Comparison of ENCODE assay signal across 23 cellular contexts in genomic region chr6:133248241-133249001, GRCh38. TPM values are rescaled to one million over a fixed set of nuclear protein-coding genes. Genes with fewer than 3 reads are reported as not detected.
DNase-seq lines count a peak whose midpoint lies in the region; ATAC-seq and TF ChIP-seq lines count a peak whose summit lies in the region.
"Had no signal": no experiment of that assay in that cellular context is flagged by ENCODE, and none has a peak within 500 bp of the region (broad histone marks: within the 10 kb centered on the region; RNA-seq: fewer than 3 reads in every experiment).

No MANE protein-coding gene starts in this region.

- H3K4me3 Mint-ChIP-seq in nephron progenitor cell: no peak overlapping the region
- H3K4me3 Mint-ChIP-seq: endodermal cell; neural progenitor cell; stimulated activated naive CD8-positive, alpha-beta T cell treated with anti-CD3 and anti-CD28 coated beads, Interleukin-15, Interleukin-2, amounts not matched to agents 100 ng/mL and 50 ng/mL, for 24 hours had no signal

- no peak overlapping the region for H3K9ac ChIP-seq in fibroblast of lung (ENCODE audit: insufficient read depth, low read length)
- H3K9ac ChIP-seq: neural progenitor cell had no signal

- no peak for TF ChIP-seq CTCF in RWPE2 (IDR thresholded peaks at IDR 0.05; ENCODE audit: poor library complexity, severe bottlenecking)
- TF ChIP-seq CTCF in fibroblast of lung (conservative IDR thresholded peaks at IDR 0.05 in 1 of 2, IDR thresholded peaks at IDR 0.05 in 1 of 2; ENCODE audit: low read depth in 1 of 2, low read length in 2 of 2): no peak
- TF ChIP-seq CTCF in nephron progenitor cell (IDR thresholded peaks at IDR 0.05): no peak

- no peak overlapping the region for H3K27ac Mint-ChIP-seq in nephron progenitor cell
- H3K27ac Mint-ChIP-seq: endodermal cell; neural progenitor cell; stimulated activated naive CD8-positive, alpha-beta T cell treated with anti-CD3 and anti-CD28 coated beads, Interleukin-15, Interleukin-2, amounts not matched to agents 100 ng/mL and 50 ng/mL, for 24 hours had no signal

- peaks cover 18% of the 10 kb centered on the region for H3K79me2 ChIP-seq in fibroblast of lung (ENCODE audit: control insufficient read depth, insufficient read depth, low read length)
- H3K79me2 ChIP-seq: hepatocyte had no signal

- H3K4me2 ChIP-seq in fibroblast of lung (ENCODE audit: extremely low read depth, insufficient read depth, low read length): no peak overlapping the region
- H3K4me2 ChIP-seq: hepatocyte, neural progenitor cell had no signal

- H2AFZ ChIP-seq in fibroblast of lung (ENCODE audit: low read length): no peak overlapping the region
- H2AFZ ChIP-seq: hepatocyte, neural progenitor cell had no signal

- H3K4me1 Mint-ChIP-seq in nephron progenitor cell: peaks cover 44% of the 10 kb centered on the region

- peak overlapping the region; percentile 49 for H3K27ac ChIP-seq in RWPE2 (ENCODE audit: poor library complexity, severe bottlenecking)
- peak overlapping the region; percentile 36 for H3K27ac ChIP-seq in fibroblast of lung (ENCODE audit: insufficient read depth, low read length)
- H3K27ac ChIP-seq: colonic mucosa, hepatocyte, neural progenitor cell, tibial nerve had no signal

- intact Hi-C loops in posterior cingulate gyrus (cut with DNase I): no loop called here

- H3K27me3 ChIP-seq in RWPE2 (ENCODE audit: insufficient read depth, poor library complexity, severe bottlenecking): peaks cover 22% of the 10 kb centered on the region
- H3K27me3 ChIP-seq in fibroblast of lung (ENCODE audit: control insufficient read depth, insufficient read depth, low read length): no peaks in the 10 kb centered on the region

- H3K36me3 ChIP-seq in RWPE2 (ENCODE audit: low read depth) (no peaks in the 10 kb centered on the region), fibroblast of lung (ENCODE audit: control insufficient read depth, insufficient read depth, low read length) (no peaks in the 10 kb centered on the region)
- H3K36me3 ChIP-seq: colonic mucosa, neural progenitor cell, tibial nerve had no signal

- H3K9me3 Mint-ChIP-seq in nephron progenitor cell: no peaks in the 10 kb centered on the region
- H3K9me3 Mint-ChIP-seq: endodermal cell; neural progenitor cell; stimulated activated naive CD8-positive, alpha-beta T cell treated with anti-CD3 and anti-CD28 coated beads, Interleukin-15, Interleukin-2, amounts not matched to agents 100 ng/mL and 50 ng/mL, for 24 hours had no signal

- H4K20me1 ChIP-seq in fibroblast of lung (ENCODE audit: control insufficient read depth, extremely low read depth, insufficient read depth, low read length): no peaks in the 10 kb centered on the region

- H3K36me3 Mint-ChIP-seq in nephron progenitor cell (ENCODE audit: low read depth): no peaks in the 10 kb centered on the region
- H3K36me3 Mint-ChIP-seq: neural progenitor cell had no signal

- H3K9me3 ChIP-seq in RWPE2 (ENCODE audit: severe bottlenecking) (no peaks in the 10 kb centered on the region), fibroblast of lung (ENCODE audit: control insufficient read depth, insufficient read depth, low read depth, low read length) (no peaks in the 10 kb centered on the region)
- H3K9me3 ChIP-seq: colonic mucosa, psoas muscle, tibial nerve had no signal

- ATAC-seq in RWPE2 (ENCODE audit: low read depth) (peak; percentile 87), HG02759 (IDR thresholded peaks at IDR 0.05; ENCODE audit: unreplicated experiment) (no peak)
- ATAC-seq: psoas muscle had no signal

- peaks cover 27% of the 10 kb centered on the region for H3K27me3 Mint-ChIP-seq in nephron progenitor cell (ENCODE audit: low read depth, poor library complexity)

- DNase-seq in Daoy (ENCODE audit: low read depth) (peak; percentile 61), HT1080 (ENCODE audit: low read depth) (peak; percentile 81), RWPE2 (ENCODE audit: low spot score) (no peak), fibroblast of lung (ENCODE audit: low read depth in 2 of 2) (peak; percentile 79 to 88), posterior cingulate gyrus (no peak), nephron progenitor cell (no peak)
- DNase-seq in stimulated activated CD8-positive, alpha-beta memory T cell treated with anti-CD3 and anti-CD28 coated beads, Interleukin-4, amount 100 ng/mL, for 48 hours: no peak
- DNase-seq: activated CD4-positive, alpha-beta T cell treated with anti-CD3 and anti-CD28 coated beads, Interleukin-2, amount 50 U/mL, for 48 hours; activated naive CD4-positive, alpha-beta T cell treated with Interleukin-2 at 50 U/mL for 16 hours; anterior cingulate cortex; colonic mucosa; DMS79 treated with DMSO at 0.1 percent for 48 hours; endodermal cell; H7; NCI-H1436 treated with DMSO at 0.1 percent for 48 hours; psoas muscle; small intestine; T-helper 2 cell had no signal

- H3K4me3 ChIP-seq in RWPE2 (ENCODE audit: severe bottlenecking) (no peak overlapping the region), fibroblast of lung (replicated peaks in 1 of 4; ENCODE audit: control extremely low read depth in 1 of 4, insufficient read depth in 1 of 4, low read depth in 3 of 4, low read length in 4 of 4) (no peak overlapping the region)
- H3K4me3 ChIP-seq: colonic mucosa, hepatocyte, neural progenitor cell, psoas muscle, tibial nerve had no signal

- H3K4me1 ChIP-seq in RWPE2 (ENCODE audit: insufficient read depth, poor library complexity, severe bottlenecking) (peaks cover 18% of the 10 kb centered on the region), fibroblast of lung (ENCODE audit: control insufficient read depth, extremely low read depth, insufficient read depth, low read length) (no peaks in the 10 kb centered on the region)
- H3K4me1 ChIP-seq: colonic mucosa, tibial nerve had no signal

RNA-seq across cellular contexts. Expression of gene EYA4, which starts 7.3 kb away (rescaled TPM):
- total RNA-seq in Daoy (2014; rRNA removed; shearing (Covaris generic)): 14.7 and 16.3 TPM in 2 replicates
- total RNA-seq in HT1080 (2014; rRNA removed; shearing (Covaris generic)): 18.5 and 23.7 TPM in 2 replicates
- 4.3 and 5.7 TPM in 2 replicates for polyA plus RNA-seq in HT1080 (2015; cell fraction: cytosol; rRNA removed)
- polyA plus RNA-seq in HT1080 (2015; cell fraction: nucleus; rRNA removed): 14.7 and 14.8 TPM in 2 replicates
- 23.9 and 38.0 TPM in 2 replicates for total RNA-seq in fibroblast of lung
- polyA plus RNA-seq in fibroblast of lung: 4.6 and 17.7 TPM in 2 replicates
- 2.8 and 8.6 TPM in 2 replicates for polyA plus RNA-seq in fibroblast of lung (2012)
- polyA minus RNA-seq in fibroblast of lung (ENCODE audit: low replicate concordance): 11.2 and 29.3 TPM in 2 replicates

Comparison
In these comparisons a context has a peak if more than half of its experiments do, and no peak if none do; other contexts are left out.
1. DNase-seq: peak in Daoy (single experiment), HT1080 (single experiment) and fibroblast of lung (2 of 2); none in RWPE2 (single experiment), posterior cingulate gyrus (0 of 10), stimulated activated CD8-positive, alpha-beta memory T cell treated with anti-CD3 and anti-CD28 coated beads, Interleukin-4, amount 100 ng/mL, for 48 hours (single experiment) and nephron progenitor cell (single experiment).